18 cellular contexts compared by ENCODE assay signal in genomic region chr4:53942712-53943111, GRCh38.
DNase-seq lines count a peak whose midpoint lies in the region; ATAC-seq and TF ChIP-seq lines count a peak whose summit lies in the region.
"Had no signal": no experiment of that assay in that cellular context is flagged by ENCODE, and none has a peak within 500 bp of the region (broad histone marks: within the 10 kb centered on the region; RNA-seq: fewer than 3 reads in every experiment).

No MANE protein-coding gene starts in this region.

- H2AFZ ChIP-seq in HCT116 (ENCODE audit: low read depth, low read length, poor library complexity, severe bottlenecking) (no peak overlapping the region), PC-3 (ENCODE audit: low read length) (no peak overlapping the region)
- H2AFZ ChIP-seq: GM23338 had no signal

- no peak overlapping the region for H3K27ac Mint-ChIP-seq in activated T-helper 17 cell treated with anti-CD3 and anti-CD28 coated beads, Interleukin-2, amount 50 U/mL, for 72 hours
- H3K27ac Mint-ChIP-seq in Caco-2 (ENCODE audit: unreplicated experiment): no peak overlapping the region
- H3K27ac Mint-ChIP-seq: CD4-positive, CD25-positive, alpha-beta regulatory T cell; CD8-positive, alpha-beta memory T cell; GM23338 had no signal

- H3K9me2 ChIP-seq in HCT116 (ENCODE audit: insufficient read depth) (no peaks in the 10 kb centered on the region), PC-3 (replicated peaks; ENCODE audit: low read length) (no peaks in the 10 kb centered on the region)

- RAD21 ChIA-PET in HCT116 (lab: Charles Lee; ENCODE audit: low non-redundant PET in 1 of 2, low total read pairs in 2 of 2, uncharacterized antibody in 2 of 2, unreplicated experiment in 2 of 2): no interaction called here

- H3K27me3 ChIP-seq in HCT116 (ENCODE audit: insufficient read depth, low read length) (0 out of 2 replicates have a peak, but pooled peaks cover 4% of the 10 kb centered on the region), PC-3 (ENCODE audit: low read length) (no peaks in the 10 kb centered on the region), Caco-2 (replicated peaks; ENCODE audit: control insufficient read depth, insufficient read depth, low read length) (no peaks in the 10 kb centered on the region)
- H3K27me3 ChIP-seq: BE2C had no signal

- in situ Hi-C loops in G401 (cut with HindIII; ENCODE audit: low sequenced_read_pairs): no loop called here

- no peaks in the 10 kb centered on the region for H3K4me1 Mint-ChIP-seq in activated T-helper 17 cell treated with anti-CD3 and anti-CD28 coated beads, Interleukin-2, amount 50 U/mL, for 72 hours
- peaks cover 12% of the 10 kb centered on the region for H3K4me1 Mint-ChIP-seq in Caco-2 (ENCODE audit: low read depth, unreplicated experiment)
- H3K4me1 Mint-ChIP-seq: CD4-positive, CD25-positive, alpha-beta regulatory T cell; CD8-positive, alpha-beta memory T cell had no signal

- H3K9me3 ChIP-seq in HCT116 (ENCODE audit: control insufficient read depth in 1 of 2, insufficient read depth in 1 of 2, low read depth in 1 of 2, low read length in 2 of 2) (no peaks in the 10 kb centered on the region), HEK293 (ENCODE audit: control insufficient read depth, insufficient read depth, low read depth, low read length) (no peaks in the 10 kb centered on the region), PC-3 (ENCODE audit: low read length) (no peaks in the 10 kb centered on the region), Caco-2 (peaks cover 13% of the 10 kb centered on the region)
- H3K9me3 ChIP-seq: BE2C had no signal

- peak overlapping the region; percentile 47 for H3K4me2 ChIP-seq in HCT116 (ENCODE audit: low read length)
- no peak overlapping the region for H3K4me2 ChIP-seq in PC-3 (ENCODE audit: low read length)
- H3K4me2 ChIP-seq: GM23338 had no signal

- CTCF ChIA-PET in HCT116 (lab: Charles Lee): interaction anchor here (2.3 kb wide), 1 partner anchor 13 kb away, joined by 16 read pairs; no protein-coding TSS in a partner anchor
- CTCF ChIA-PET in HEK293 (lab: Yijun Ruan, JAX): interaction anchor here (0.6 to 2.9 kb wide), 5 partner anchors 12 to 292 kb away, joined by 3 to 21 read pairs (median 4); no protein-coding TSS in a partner anchor
- CTCF ChIA-PET in PC-3 (lab: Charles Lee): interaction anchor here (1.4 kb wide), 1 partner anchor 291 kb away, joined by 4 read pairs; no protein-coding TSS in a partner anchor
- CTCF ChIA-PET in Caco-2 (lab: Charles Lee): no interaction called here

- DNase-seq in HCT116 (ENCODE audit: low read depth, low spot score): no peak
- no peak for DNase-seq in PC-3
- DNase-seq in iPS-NIHi11 (ENCODE audit: low spot score): no peak
- no peak for DNase-seq in Caco-2
- DNase-seq in LoVo (ENCODE audit: low spot score): no peak
- no peak for DNase-seq in G401 (ENCODE audit: low spot score)
- DNase-seq: ACHN; BE2C; C1 segment of cervical spinal cord; CD4-positive, CD25-positive, alpha-beta regulatory T cell; CD8-positive, alpha-beta memory T cell; COR-L47; GDM1; HCEC 1CT had no signal

- no peak for TF ChIP-seq CTCF in HCT116 (IDR thresholded peaks at IDR 0.05 in 2 of 3, conservative IDR thresholded peaks at IDR 0.05 in 1 of 3; ENCODE audit: borderline replicate concordance in 1 of 3, insufficient read depth in 1 of 3, low read depth in 2 of 3, low read length in 2 of 3)
- no peak for TF ChIP-seq CTCF in HEK293 (tag by site-specific recombination; IDR thresholded peaks at IDR 0.05)
- TF ChIP-seq CTCF in PC-3 (conservative IDR thresholded peaks at IDR 0.05; ENCODE audit: low read depth, low read length): no peak
- TF ChIP-seq CTCF in Caco-2 (IDR thresholded peaks at IDR 0.05; ENCODE audit: insufficient read depth in 1 of 2, low read depth in 1 of 2, low read length in 1 of 2, severe bottlenecking in 1 of 2, unreplicated experiment in 1 of 2): no peak

- BruUV-seq in HCT116 (replicated peaks; lab: Mats Ljungman, UMichigan) (no TSS peak), PC-3 (replicated peaks; lab: Mats Ljungman, UMichigan) (no TSS peak), Caco-2 (replicated peaks; lab: Mats Ljungman, UMichigan) (no TSS peak)

- TF ChIP-seq POLR2A in HCT116 (IDR thresholded peaks at IDR 0.05; ENCODE audit: borderline replicate concordance, extremely low read depth, insufficient read depth, insufficient read length): no peak

- H3K4me3 ChIP-seq in HCT116 (replicated peaks in 1 of 2; ENCODE audit: low read depth in 1 of 2, low read length in 2 of 2) (no peak overlapping the region), HEK293 (ENCODE audit: low read depth, low read length) (no peak overlapping the region), PC-3 (ENCODE audit: low read length) (no peak overlapping the region), Caco-2 (ENCODE audit: low read depth, low read length) (no peak overlapping the region)
- H3K4me3 ChIP-seq: GM23338 had no signal

- H3K4me3 Mint-ChIP-seq in activated T-helper 17 cell treated with anti-CD3 and anti-CD28 coated beads, Interleukin-2, amount 50 U/mL, for 72 hours: no peak overlapping the region
- H3K4me3 Mint-ChIP-seq in Caco-2 (ENCODE audit: unreplicated experiment): no peak overlapping the region
- H3K4me3 Mint-ChIP-seq: CD4-positive, CD25-positive, alpha-beta regulatory T cell; CD8-positive, alpha-beta memory T cell; GM23338 had no signal

- H4K20me1 ChIP-seq in HCT116 (ENCODE audit: insufficient read depth) (no peaks in the 10 kb centered on the region), PC-3 (ENCODE audit: low read length) (no peaks in the 10 kb centered on the region)

- ATAC-seq in HCT116: no peak
- no peak for ATAC-seq in PC-3
- peak; percentile 67 for ATAC-seq in activated T-helper 17 cell treated with anti-CD3 and anti-CD28 coated beads, Interleukin-2, amount 50 U/mL, for 72 hours (replicated peaks)
- ATAC-seq: GM23338, HepG2 had no signal

- H3K27ac ChIP-seq in HCT116 (ENCODE audit: low read depth, low read length): no peak overlapping the region
- no peak overlapping the region for H3K27ac ChIP-seq in HEK293 (ENCODE audit: extremely low read depth, low read depth, low read length)
- H3K27ac ChIP-seq in PC-3 (ENCODE audit: low read length): peak overlapping the region; percentile 77

- H3K4me1 ChIP-seq in HCT116 (ENCODE audit: control insufficient read depth in 1 of 2, insufficient read depth in 2 of 2, low read length in 2 of 2) (peaks cover 24 to 32% of the 10 kb centered on the region in 2 experiments), HEK293 (ENCODE audit: control insufficient read depth, insufficient read depth, low read length) (peaks cover 6% of the 10 kb centered on the region), PC-3 (ENCODE audit: insufficient read depth, low read length) (peaks cover 22% of the 10 kb centered on the region), Caco-2 (peaks cover 21% of the 10 kb centered on the region)
- H3K4me1 ChIP-seq: BE2C had no signal

- H3K36me3 Mint-ChIP-seq in activated T-helper 17 cell treated with anti-CD3 and anti-CD28 coated beads, Interleukin-2, amount 50 U/mL, for 72 hours (ENCODE audit: low read depth): no peaks in the 10 kb centered on the region
- no peaks in the 10 kb centered on the region for H3K36me3 Mint-ChIP-seq in Caco-2 (ENCODE audit: insufficient read depth, unreplicated experiment)

- intact Hi-C loops in HCT116 (cut with micrococcal nuclease): no loop called here
- intact Hi-C loops in PC-3 (cut with micrococcal nuclease): loop anchor here (1.0 to 5.0 kb wide), 2 partner anchors 65 to 121 kb away; no protein-coding TSS in a partner anchor
- intact Hi-C loops in Caco-2 (cut with micrococcal nuclease; ENCODE audit: unreplicated experiment): no loop called here

- H3K9me3 Mint-ChIP-seq in activated T-helper 17 cell treated with anti-CD3 and anti-CD28 coated beads, Interleukin-2, amount 50 U/mL, for 72 hours: no peaks in the 10 kb centered on the region
- peaks cover 8% of the 10 kb centered on the region for H3K9me3 Mint-ChIP-seq in Caco-2 (ENCODE audit: unreplicated experiment)

- H3K27me3 Mint-ChIP-seq in activated T-helper 17 cell treated with anti-CD3 and anti-CD28 coated beads, Interleukin-2, amount 50 U/mL, for 72 hours: peaks cover 3% of the 10 kb centered on the region
- no peaks in the 10 kb centered on the region for H3K27me3 Mint-ChIP-seq in Caco-2 (ENCODE audit: insufficient read depth, unreplicated experiment)

- H3K79me2 ChIP-seq in HCT116 (ENCODE audit: insufficient read depth, low read length) (no peaks in the 10 kb centered on the region), PC-3 (ENCODE audit: low read length) (no peaks in the 10 kb centered on the region)

- TF ChIP-seq RAD21 in HCT116 (IDR thresholded peaks at IDR 0.05; ENCODE audit: low read depth): no peak

- H3F3A ChIP-seq in PC-3 (ENCODE audit: low read length, unreplicated experiment): peaks cover 3% of the 10 kb centered on the region

- H3K9ac ChIP-seq in HCT116 (ENCODE audit: low read length): no peak overlapping the region
- 0 out of 2 replicates have a peak overlapping the region, but pooled peaks have one; percentile 9 for H3K9ac ChIP-seq in PC-3 (ENCODE audit: low read length)

- POLR2A ChIA-PET in HCT116 (lab: Charles Lee) (no interaction called here), HEK293 (lab: Yijun Ruan, JAX) (no interaction called here), PC-3 (lab: Charles Lee; ENCODE audit: unreplicated experiment) (no interaction called here), Caco-2 (lab: Charles Lee) (no interaction called here)

- no peaks in the 10 kb centered on the region for H3K36me3 ChIP-seq in HCT116 (ENCODE audit: control insufficient read depth in 1 of 2, insufficient read depth in 2 of 2, low read length in 2 of 2)
- H3K36me3 ChIP-seq in HEK293 (ENCODE audit: control insufficient read depth in 2 of 2, insufficient read depth in 1 of 2, low read length in 2 of 2): no peaks in the 10 kb centered on the region
- H3K36me3 ChIP-seq in PC-3 (ENCODE audit: low read depth, low read length): no peaks in the 10 kb centered on the region
- H3K36me3 ChIP-seq in Caco-2 (ENCODE audit: control insufficient read depth, insufficient read depth, low read length): no peaks in the 10 kb centered on the region
- H3K36me3 ChIP-seq: BE2C had no signal

TF ChIP-seq in HCT116, 20 proteins besides CTCF, POLR2A, EP300 and RAD21 (continues in another document):
- TF ChIP-seq EGR1 (IDR thresholded peaks at IDR 0.05; ENCODE audit: low read depth) (no peak), TCF7L2 (IDR thresholded peaks at IDR 0.05; ENCODE audit: borderline replicate concordance, extremely low read depth, insufficient read depth, insufficient read length) (no peak), CEBPB (IDR thresholded peaks at IDR 0.05; ENCODE audit: low read depth) (no peak), SP1 (IDR thresholded peaks at IDR 0.05; ENCODE audit: low read depth) (no peak), ELF1 (IDR thresholded peaks at IDR 0.05; ENCODE audit: borderline replicate concordance, low read depth) (no peak), JUND (IDR thresholded peaks at IDR 0.05) (no peak)

TF ChIP-seq in HEK293, 187 proteins besides CTCF, POLR2A, EP300 and RAD21:
- no peak for TF ChIP-seq KLF7 (tag by site-specific recombination; IDR thresholded peaks at IDR 0.05; ENCODE audit: borderline replicate concordance)
- no peak for TF ChIP-seq ZNF19 (tag by site-specific recombination; IDR thresholded peaks at IDR 0.05; ENCODE audit: low read depth)
- peak; percentile 44 for TF ChIP-seq SP7 (tag by site-specific recombination; IDR thresholded peaks at IDR 0.05)
